ENCODE assay signal across 30 cellular contexts in genomic region chr19:2192862-2193261, GRCh38. TPM values are rescaled to one million over a fixed set of nuclear protein-coding genes. Genes with fewer than 3 reads are reported as not detected.
"Had no signal": no experiment of that assay in that cellular context is flagged by ENCODE, and none has a peak within 500 bp of the region (broad histone marks: within the 10 kb centered on the region; RNA-seq: fewer than 3 reads in every experiment).

No MANE protein-coding gene starts in this region.

- H3K4me1 ChIP-seq: neural progenitor cell, parathyroid adenoma, right lobe of liver, testis, uterus had no signal

- H3K4me3 Mint-ChIP-seq: natural killer cell; nephron; neural progenitor cell; stimulated activated effector memory CD8-positive, alpha-beta T cell treated with anti-CD3 and anti-CD28 coated beads, Interleukin-12 subunit alpha, Interleukin-12 subunit beta, amount 100 ng/mL, for 72 hours; stimulated activated naive CD8-positive, alpha-beta T cell treated with anti-CD3 and anti-CD28 coated beads, Interleukin-15, amount 100 ng/mL, for 72 hours; type B pancreatic cell had no signal

- H2AFZ ChIP-seq: neural progenitor cell, parathyroid adenoma had no signal

- H3K36me3 ChIP-seq: neural progenitor cell, ovary, uterus had no signal

- H3K27ac Mint-ChIP-seq: nephron; neural progenitor cell; progenitor cell of endocrine pancreas; stimulated activated effector memory CD8-positive, alpha-beta T cell treated with anti-CD3 and anti-CD28 coated beads, Interleukin-12 subunit alpha, Interleukin-12 subunit beta, amount 100 ng/mL, for 72 hours; type B pancreatic cell had no signal

- H3K4me1 Mint-ChIP-seq: nephron, neural progenitor cell had no signal

- H3K9ac ChIP-seq: neural progenitor cell, parathyroid adenoma had no signal

- H3K27me3 ChIP-seq: neural progenitor cell, ovary, right lobe of liver, sigmoid colon, suprapubic skin, testis, tibial artery, transverse colon, upper lobe of right lung, uterus had no signal

- H3K9me3 ChIP-seq: ovary, psoas muscle, right lobe of liver, sigmoid colon, suprapubic skin, testis, tibial artery, transverse colon, upper lobe of right lung, uterus had no signal

- H3K27me3 Mint-ChIP-seq: progenitor cell of endocrine pancreas; stimulated activated naive CD8-positive, alpha-beta T cell treated with anti-CD3 and anti-CD28 coated beads, Interleukin-15, amount 100 ng/mL, for 72 hours; type B pancreatic cell had no signal

- H3K27ac ChIP-seq: neural progenitor cell, ovary, parathyroid adenoma, psoas muscle, right lobe of liver, sigmoid colon, suprapubic skin, testis, tibial artery, transverse colon, upper lobe of right lung, uterus had no signal

- H3K9me3 Mint-ChIP-seq: natural killer cell; nephron; neural progenitor cell; stimulated activated effector memory CD8-positive, alpha-beta T cell treated with anti-CD3 and anti-CD28 coated beads, Interleukin-12 subunit alpha, Interleukin-12 subunit beta, amount 100 ng/mL, for 72 hours; stimulated activated naive CD8-positive, alpha-beta T cell treated with anti-CD3 and anti-CD28 coated beads, Interleukin-15, amount 100 ng/mL, for 72 hours; type B pancreatic cell had no signal

- ATAC-seq: natural killer cell; psoas muscle; right cardiac atrium; right lobe of liver; stimulated activated effector memory CD8-positive, alpha-beta T cell treated with anti-CD3 and anti-CD28 coated beads, Interleukin-12 subunit alpha, Interleukin-12 subunit beta, amount 100 ng/mL, for 72 hours; stimulated activated naive CD8-positive, alpha-beta T cell treated with anti-CD3 and anti-CD28 coated beads, Interleukin-15, amount 100 ng/mL, for 72 hours; stimulated activated naive CD8-positive, alpha-beta T cell treated with anti-CD3 and anti-CD28 coated beads, Interleukin-15, Interleukin-2, amounts not matched to agents 100 U/mL and 50 U/mL, for 24 hours; upper lobe of right lung had no signal

- H3K36me3 Mint-ChIP-seq: natural killer cell had no signal

- FAIRE-seq: small intestine had no signal

- H3K4me3 ChIP-seq: neural progenitor cell, ovary, psoas muscle, right lobe of liver, sigmoid colon, suprapubic skin, testis, tibial artery, transverse colon, upper lobe of right lung, uterus had no signal

- DNase-seq: natural killer cell; occipital lobe; ovary; posterior cingulate gyrus; psoas muscle; right cardiac atrium; right lobe of liver; sigmoid colon; small intestine; stimulated activated CD4-positive, alpha-beta T cell treated with anti-CD3 and anti-CD28 coated beads, Interleukin-15, amount 100 ng/mL, for 24 hours; stimulated activated CD4-positive, alpha-beta T cell treated with anti-CD3 and anti-CD28 coated beads, Interleukin-2, amount 100 ng/mL, for 24 hours; stimulated activated CD4-positive, alpha-beta T cell treated with anti-CD3 and anti-CD28 coated beads, Interleukin-2, amount 100 ng/mL, for 48 hours; stimulated activated CD4-positive, alpha-beta T cell treated with anti-CD3 and anti-CD28 coated beads, Interleukin-4, amount 100 ng/mL, for 24 hours; stimulated activated naive CD4-positive, alpha-beta T cell; stimulated activated naive CD8-positive, alpha-beta T cell treated with anti-CD3 and anti-CD28 coated beads, Interleukin-15, amount 100 ng/mL, for 72 hours; stimulated activated naive CD8-positive, alpha-beta T cell treated with anti-CD3 and anti-CD28 coated beads, Interleukin-15, Interleukin-2, amounts not matched to agents 100 U/mL and 50 U/mL, for 24 hours; substantia nigra; testis; tibial artery; transverse colon; upper lobe of right lung; uterus had no signal

- H3K4me2 ChIP-seq: neural progenitor cell had no signal

RNA-seq across cellular contexts. Expression of gene AMH, which starts 56.3 kb away (rescaled TPM):
- total RNA-seq: occipital lobe, urinary bladder had no signal
